ENCODE assay signal across 21 cellular contexts in the genomic region with DNA sequence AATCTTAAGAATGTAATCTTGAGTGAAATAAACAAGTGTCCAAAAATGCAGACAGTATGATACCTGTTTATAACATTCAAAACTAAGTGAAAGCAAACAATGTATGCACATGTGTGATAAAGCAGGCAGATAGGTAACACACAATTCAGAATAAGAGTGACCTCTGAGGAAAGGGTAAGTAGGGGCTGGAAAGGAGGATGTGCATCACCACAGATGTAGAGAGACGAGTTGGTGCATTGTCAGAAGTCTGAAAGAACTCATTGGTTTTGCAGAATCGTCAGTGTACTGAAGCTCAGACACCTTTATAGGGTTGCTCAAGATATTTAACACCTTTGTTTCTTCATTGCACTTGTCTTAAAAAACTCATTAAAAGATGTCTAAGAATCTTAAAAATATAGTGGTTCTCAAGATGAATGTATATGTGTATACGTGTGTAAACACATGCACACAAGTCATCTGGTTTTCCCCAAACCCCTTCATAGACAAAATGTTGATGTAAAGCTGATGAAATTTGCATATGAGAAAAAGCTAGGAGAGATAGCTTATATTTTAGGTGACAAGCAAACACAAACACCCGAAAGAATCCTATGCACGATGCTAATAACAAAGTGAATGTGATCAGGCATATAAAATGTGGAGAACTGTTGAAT.
"Had no signal": no experiment of that assay in that cellular context is flagged by ENCODE, and none has a peak within 500 bp of the region (broad histone marks: within the 10 kb centered on the region; RNA-seq: fewer than 3 reads in every experiment).

No MANE protein-coding gene starts in this region.

- H3K4me3 Mint-ChIP-seq: activated CD8-positive, alpha-beta memory T cell treated with anti-CD3 and anti-CD28 coated beads, Interleukin-2, amount 10 ng/mL, durations not matched to agents 7 days and 5 days; activated naive CD8-positive, alpha-beta T cell; activated T-cell treated with anti-CD3 and anti-CD28 coated beads, Interleukin-2, amount 50 U/mL, for 4 hours; brain; central memory CD8-positive, alpha-beta T cell; neural progenitor cell had no signal

- H3K4me1 ChIP-seq: gastrocnemius medialis, left ventricle myocardium inferior, neural progenitor cell, pancreas, stomach had no signal

- H3K4me3 ChIP-seq: gastrocnemius medialis, left ventricle myocardium inferior, neural progenitor cell, pancreas, stomach, thoracic aorta had no signal

- H3K27ac Mint-ChIP-seq: activated CD8-positive, alpha-beta memory T cell treated with anti-CD3 and anti-CD28 coated beads, Interleukin-2, amount 10 ng/mL, durations not matched to agents 7 days and 5 days; activated naive CD8-positive, alpha-beta T cell; neural progenitor cell had no signal

- DNase-seq: activated CD4-positive, alpha-beta T cell treated with anti-CD3 and anti-CD28 coated beads, Interleukin-2, amount 50 U/mL, for 4 hours; activated CD8-positive, alpha-beta memory T cell treated with anti-CD3 and anti-CD28 coated beads, Interleukin-2, amount 10 ng/mL, durations not matched to agents 7 days and 5 days; activated effector memory CD4-positive, alpha-beta T cell treated with anti-CD3 and anti-CD28 coated beads, Interleukin-2, amount 50 U/mL, for 16 hours; activated T-cell treated with anti-CD3 and anti-CD28 coated beads, Interleukin-2, amount 50 U/mL, for 4 hours; amygdala; cortex of kidney; effector CD8-positive, alpha-beta T cell; gastrocnemius medialis; left ventricle myocardium inferior; pancreas; stimulated activated CD4-positive, alpha-beta T cell treated with anti-CD3 and anti-CD28 coated beads, Interleukin-15, amount 100 ng/mL, for 24 hours; stimulated activated CD4-positive, alpha-beta T cell treated with anti-CD3 and anti-CD28 coated beads, Interleukin-4, amount 100 ng/mL, for 24 hours; stomach had no signal

- H3K27me3 Mint-ChIP-seq: activated CD8-positive, alpha-beta memory T cell treated with anti-CD3 and anti-CD28 coated beads, Interleukin-2, amount 10 ng/mL, durations not matched to agents 7 days and 5 days; central memory CD8-positive, alpha-beta T cell had no signal

- H3K9me3 ChIP-seq: gastrocnemius medialis, left ventricle myocardium inferior, pancreas, stomach, thoracic aorta had no signal

- H3K36me3 Mint-ChIP-seq: activated CD8-positive, alpha-beta memory T cell treated with anti-CD3 and anti-CD28 coated beads, Interleukin-2, amount 10 ng/mL, durations not matched to agents 7 days and 5 days; activated naive CD8-positive, alpha-beta T cell; brain; neural progenitor cell had no signal

- H3K9me3 Mint-ChIP-seq: activated T-cell treated with anti-CD3 and anti-CD28 coated beads, Interleukin-2, amount 50 U/mL, for 4 hours; brain; central memory CD8-positive, alpha-beta T cell; neural progenitor cell had no signal

- H3K36me3 ChIP-seq: gastrocnemius medialis, left ventricle myocardium inferior, neural progenitor cell, pancreas, stomach, thoracic aorta had no signal

- FAIRE-seq: keratinocyte, pancreas had no signal

- H3K4me1 Mint-ChIP-seq: activated CD8-positive, alpha-beta memory T cell treated with anti-CD3 and anti-CD28 coated beads, Interleukin-2, amount 10 ng/mL, durations not matched to agents 7 days and 5 days; central memory CD8-positive, alpha-beta T cell; neural progenitor cell had no signal

- H3K27me3 ChIP-seq: gastrocnemius medialis, neural progenitor cell, pancreas, stomach had no signal

- H3K27ac ChIP-seq: epithelial cell of prostate, gastrocnemius medialis, left ventricle myocardium inferior, neural progenitor cell, pancreas, stomach, thoracic aorta had no signal

- ATAC-seq: activated CD4-positive, CD25-positive, alpha-beta regulatory T cell treated with anti-CD3 and anti-CD28 coated beads, Interleukin-2, amount 50 U/mL, for 24 hours; activated CD8-positive, alpha-beta memory T cell treated with anti-CD3 and anti-CD28 coated beads, Interleukin-2, amount 10 ng/mL, durations not matched to agents 7 days and 5 days; activated T-cell treated with anti-CD3 and anti-CD28 coated beads, Interleukin-2, amount 50 U/mL, for 4 hours; gastrocnemius medialis; pancreas had no signal
